Comparison of ENCODE assay signal across 8 cellular contexts in genomic region chr18:23587220-23587642, GRCh38. TPM values are rescaled to one million over a fixed set of nuclear protein-coding genes. Genes with fewer than 3 reads are reported as not detected.
A peak's percentile ranks its signal among the peaks of the same experiment; 100 is the strongest.
DNase-seq lines count a peak whose midpoint lies in the region; ATAC-seq, FAIRE-seq and TF ChIP-seq lines count a peak whose summit lies in the region.

No MANE protein-coding gene starts in this region.

- H3K79me2 ChIP-seq in DND-41 (ENCODE audit: insufficient read depth, low read length): peaks cover 39% of the 10 kb centered on the region

- H3K9me3 ChIP-seq in DND-41 (ENCODE audit: insufficient read depth, low read length, severe bottlenecking): no peaks in the 10 kb centered on the region
- no peaks in the 10 kb centered on the region for H3K9me3 ChIP-seq in endocrine pancreas (ENCODE audit: control insufficient read depth, low read length)
- no peaks in the 10 kb centered on the region for H3K9me3 ChIP-seq in pancreas

- H2AFZ ChIP-seq in DND-41 (ENCODE audit: low read depth, low read length): peak overlapping the region; percentile 72

- POLR2A ChIA-PET in HEK293T (lab: Yijun Ruan, JAX): no interaction called here

- peaks cover 3% of the 10 kb centered on the region; the same call in 1 of the 2 replicates for H4K20me1 ChIP-seq in DND-41 (ENCODE audit: insufficient read depth, low read length)

- TF ChIP-seq CTCF in DND-41 (IDR thresholded peaks at IDR 0.05; ENCODE audit: borderline replicate concordance, extremely low read depth, low read length, poor library complexity, severe bottlenecking) (no peak), NB4 (IDR thresholded peaks at IDR 0.05; ENCODE audit: low read depth, low read length) (no peak), pancreas (IDR thresholded peaks at IDR 0.05) (no peak)

- H3K27ac ChIP-seq in DND-41 (ENCODE audit: low read length): peak overlapping the region; percentile 68
- peak overlapping the region; percentile 98 to 99 (median 99) for H3K27ac ChIP-seq in pancreas

- TF ChIP-seq POLR2A in NB4 (IDR thresholded peaks at IDR 0.05; ENCODE audit: extremely low read depth, insufficient read length): no peak

- no peak for DNase-seq in DND-41
- no peak for DNase-seq in NB4 (ENCODE audit: low read depth)
- DNase-seq in pancreas: peak in 2 of 6 donors; percentile 6 to 19
- DNase-seq in HEK293T (ENCODE audit: extremely low spot score): no peak
- DNase-seq in HuH-7.5 (ENCODE audit: low spot score): no peak
- no peak for DNase-seq in urothelium cell line (ENCODE audit: low spot score)

- ATAC-seq in DND-41 (ENCODE audit: insufficient read depth, low read depth) (no peak), pancreas (no peak), HG03097 (IDR thresholded peaks at IDR 0.05; ENCODE audit: low FRiP score, unreplicated experiment) (no peak)

- intact Hi-C loops in pancreas (cut with DNase I): loop anchor here in 1 of 3 donors (5.0 kb wide), 1 partner anchor 75 kb away; no protein-coding TSS in a partner anchor

- peaks cover 43% of the 10 kb centered on the region for H3K4me1 ChIP-seq in DND-41 (ENCODE audit: insufficient read depth, low read length)
- no peaks in the 10 kb centered on the region for H3K4me1 ChIP-seq in endocrine pancreas (ENCODE audit: control insufficient read depth, insufficient read depth, low read length)
- peaks cover 0 to 15% (median 0%) of the 10 kb centered on the region in 3 donors for H3K4me1 ChIP-seq in pancreas

- CTCF ChIA-PET in HEK293T (lab: Yijun Ruan, JAX): interaction anchor here (0.8 to 1.7 kb wide), 2 partner anchors 9 to 71 kb away, joined by 3 to 5 read pairs; no protein-coding TSS in a partner anchor

- H3K4me2 ChIP-seq in DND-41 (ENCODE audit: insufficient read depth, low read length): peak overlapping the region; percentile 90

- no peaks in the 10 kb centered on the region; the same call in 1 of the 2 replicates for H3K36me3 ChIP-seq in DND-41 (ENCODE audit: insufficient read depth, low read length)
- H3K36me3 ChIP-seq in endocrine pancreas (ENCODE audit: control insufficient read depth, insufficient read depth, low read length): no peaks in the 10 kb centered on the region
- H3K36me3 ChIP-seq in pancreas: no peaks in the 10 kb centered on the region

- H3K9ac ChIP-seq in DND-41 (ENCODE audit: low read depth, low read length) (peak overlapping the region; percentile 71), endocrine pancreas (ENCODE audit: control insufficient read depth, insufficient read depth, low read length) (peak overlapping the region; percentile 54)

- WGBS in pancreas, 2 donors: 23 to 26% methylated on average over 7 of the region's 7 CpGs

- H3K27me3 ChIP-seq in DND-41 (ENCODE audit: insufficient read depth, low read length, poor library complexity) (peaks cover 2% of the 10 kb centered on the region), endocrine pancreas (ENCODE audit: control insufficient read depth, insufficient read depth, low read length) (no peaks in the 10 kb centered on the region), pancreas (no peaks in the 10 kb centered on the region)

- peak overlapping the region; percentile 38 to 86; a peak in 3 of 4 replicates for H3K4me3 ChIP-seq in DND-41 (ENCODE audit: low read depth in 1 of 2, low read length in 2 of 2)
- H3K4me3 ChIP-seq in NB4 (ENCODE audit: low read depth, low read length): peak overlapping the region; percentile 49
- H3K4me3 ChIP-seq in endocrine pancreas (ENCODE audit: control insufficient read depth, insufficient read depth, low read length): peak overlapping the region; percentile 70
- H3K4me3 ChIP-seq in pancreas: peak overlapping the region in 3 of 4 donors; percentile 80 to 84 (median 83)

- FAIRE-seq in pancreas (lab: Jason Lieb, UNC) (no peak), urothelium cell line (lab: Jason Lieb, UNC) (no peak)

TF ChIP-seq in HEK293T, 16 proteins besides CTCF, POLR2A, EP300 and RAD21:
- TF ChIP-seq SP1 (IDR thresholded peaks at IDR 0.05): no peak
- no peak for TF ChIP-seq FOXK2 (IDR thresholded peaks at IDR 0.05)
- TF ChIP-seq FOXA1 (IDR thresholded peaks at IDR 0.05): no peak
- no peak for TF ChIP-seq BHLHE40 (IDR thresholded peaks at IDR 0.05; ENCODE audit: borderline replicate concordance)
- no peak for TF ChIP-seq HDGF (IDR thresholded peaks at IDR 0.05; ENCODE audit: borderline replicate concordance)
- no peak for TF ChIP-seq LEF1 (IDR thresholded peaks at IDR 0.05; ENCODE audit: borderline replicate concordance)
- no peak for TF ChIP-seq PKNOX1 (IDR thresholded peaks at IDR 0.05)
- TF ChIP-seq FOXM1 (IDR thresholded peaks at IDR 0.05; ENCODE audit: borderline replicate concordance): no peak
- TF ChIP-seq ELF4 (IDR thresholded peaks at IDR 0.05): no peak
- no peak for TF ChIP-seq ARNT (IDR thresholded peaks at IDR 0.05)
- TF ChIP-seq TARDBP (IDR thresholded peaks at IDR 0.05): no peak
- no peak for TF ChIP-seq NFRKB (IDR thresholded peaks at IDR 0.05)

RNA-seq across cellular contexts. Expression of gene NPC1, which starts 0.9 kb away (rescaled TPM):
- total RNA-seq in pancreas: 10 to 100 TPM; 10.1 to 25.6 (median 11.5) TPM
- 10 to 100 TPM in 1 of 2 donors, 1 to 10 TPM in 1; 6.2 to 10.6 TPM for polyA plus RNA-seq in pancreas
